ENCODE assay signal across 23 cellular contexts in genomic region chr4:82761249-82761648, GRCh38. TPM values are rescaled to one million over a fixed set of nuclear protein-coding genes. Genes with fewer than 3 reads are reported as not detected.
A peak's percentile ranks its signal among the peaks of the same experiment; 100 is the strongest.
DNase-seq lines count a peak whose midpoint lies in the region; ATAC-seq and TF ChIP-seq lines count a peak whose summit lies in the region.
"Had no signal": no experiment of that assay in that cellular context is flagged by ENCODE, and none has a peak within 500 bp of the region (broad histone marks: within the 10 kb centered on the region; RNA-seq: fewer than 3 reads in every experiment).

No MANE protein-coding gene starts in this region.

- H3K27me3 Mint-ChIP-seq in endodermal cell (ENCODE audit: insufficient read depth), result peaks cover 39% of the 10 kb centered on the region

- H3K9ac ChIP-seq in endodermal cell (ENCODE audit: extremely low read depth, low read length, poor library complexity, severe bottlenecking), result no peak overlapping the region

- peaks cover 18% of the 10 kb centered on the region for H3K9me3 Mint-ChIP-seq in endodermal cell

- H3K4me1 ChIP-seq in endodermal cell (ENCODE audit: control insufficient read depth, insufficient read depth, low read length), result no peaks in the 10 kb centered on the region

- no peak overlapping the region for H3K4me3 Mint-ChIP-seq in endodermal cell
- H3K4me3 Mint-ChIP-seq: CD8-positive, alpha-beta memory T cell had no signal

- H3K36me3 Mint-ChIP-seq in endodermal cell (ENCODE audit: low read depth), result no peaks in the 10 kb centered on the region

- H3K9me3 ChIP-seq in endodermal cell (ENCODE audit: control insufficient read depth, low read length) (peaks cover 20% of the 10 kb centered on the region), WERI-Rb-1 (ENCODE audit: severe bottlenecking) (peaks cover 8% of the 10 kb centered on the region)
- H3K9me3 ChIP-seq: MG63 had no signal

- no peak overlapping the region for H3K27ac Mint-ChIP-seq in endodermal cell
- H3K27ac Mint-ChIP-seq: CD8-positive, alpha-beta memory T cell had no signal

- H3K27me3 ChIP-seq in endodermal cell (ENCODE audit: control insufficient read depth, insufficient read depth, low read length, poor library complexity, severe bottlenecking), result no peaks in the 10 kb centered on the region
- H3K27me3 ChIP-seq in WERI-Rb-1 (ENCODE audit: insufficient read depth, low read depth, severe bottlenecking), result no peaks in the 10 kb centered on the region
- H3K27me3 ChIP-seq: MG63 had no signal

- 67 to 100% methylated on average over 1 of the region's 2 CpGs for WGBS in endodermal cell (ENCODE audit: insufficient coverage in 1 of 2, insufficient read length in 1 of 2), 2 experiments

- TF ChIP-seq CTCF in endodermal cell (conservative IDR thresholded peaks at IDR 0.05), result no peak
- no peak for TF ChIP-seq CTCF in WERI-Rb-1 (IDR thresholded peaks at IDR 0.05; ENCODE audit: low read depth, low read length)

- no peaks in the 10 kb centered on the region for H3K4me1 Mint-ChIP-seq in endodermal cell
- H3K4me1 Mint-ChIP-seq: CD8-positive, alpha-beta memory T cell had no signal

- H3K27ac ChIP-seq in angular gyrus (ENCODE audit: low read depth, low read length) (peak overlapping the region; percentile 45), endodermal cell (ENCODE audit: low read depth, low read length) (no peak overlapping the region), substantia nigra (ENCODE audit: low read depth, low read length, poor library complexity, severe bottlenecking) (peak overlapping the region; percentile 53), WERI-Rb-1 (no peak overlapping the region)
- H3K27ac ChIP-seq: SK-N-MC had no signal

- no peak for ATAC-seq in HG03439 (IDR thresholded peaks at IDR 0.05; ENCODE audit: unreplicated experiment)

- peak; percentile 5 for DNase-seq in NCI-H2227 (lab: John Stamatoyannopoulos, UW; ENCODE audit: unreplicated experiment)
- DNase-seq in NCI-H2227 treated with DMSO at 0.1 percent for 48 hours (lab: John Stamatoyannopoulos, UW), result no peak
- peak; percentile 9 for DNase-seq in endodermal cell
- DNase-seq in substantia nigra (lab: John Stamatoyannopoulos, UW), result no peak
- DNase-seq in WERI-Rb-1, result no peak
- no peak for DNase-seq in midbrain (lab: John Stamatoyannopoulos, UW)
- DNase-seq: C1 segment of cervical spinal cord; CD8-positive, alpha-beta memory T cell; DMS79; H7; IMR-90; Kasumi-1; MG63; NCI-H1048; NCI-H1436; NCI-H1930; NCI-H226; NCI-H82; OCI-M1; SHP77 had no signal

- H3K36me3 ChIP-seq in endodermal cell (ENCODE audit: control insufficient read depth, insufficient read depth, low read length), result no peaks in the 10 kb centered on the region
- H3K36me3 ChIP-seq in WERI-Rb-1, result no peaks in the 10 kb centered on the region
- H3K36me3 ChIP-seq: MG63 had no signal

- H3K4me3 ChIP-seq in endodermal cell (ENCODE audit: low read length) (no peak overlapping the region), WERI-Rb-1 (ENCODE audit: low read depth, low read length) (no peak overlapping the region)
- H3K4me3 ChIP-seq: MG63, SK-N-MC had no signal

RNA-seq across cellular contexts. Expression of gene SCD5, which starts 37.3 kb away (rescaled TPM):
- 1 to 10 TPM; 3.2 to 5.2 TPM for total RNA-seq in endodermal cell
- polyA plus RNA-seq in endodermal cell (2013, experiment 1 of 2), result 20.3 TPM
- polyA plus RNA-seq in endodermal cell (2013, experiment 2 of 2), result 21.8 TPM

Comparison
In these comparisons a context has a peak if more than half of its experiments do, and no peak if none do; other contexts are left out.
1. DNase-seq: peak in NCI-H2227 (single experiment) and endodermal cell (single experiment); none in NCI-H2227 treated with DMSO at 0.1 percent for 48 hours (single experiment), substantia nigra (0 of 49), WERI-Rb-1 (single experiment) and midbrain (single experiment).
2. H3K27ac ChIP-seq: peak in angular gyrus (single experiment) and substantia nigra (single experiment); none in endodermal cell (single experiment) and WERI-Rb-1 (single experiment).